In the genomic region with DNA sequence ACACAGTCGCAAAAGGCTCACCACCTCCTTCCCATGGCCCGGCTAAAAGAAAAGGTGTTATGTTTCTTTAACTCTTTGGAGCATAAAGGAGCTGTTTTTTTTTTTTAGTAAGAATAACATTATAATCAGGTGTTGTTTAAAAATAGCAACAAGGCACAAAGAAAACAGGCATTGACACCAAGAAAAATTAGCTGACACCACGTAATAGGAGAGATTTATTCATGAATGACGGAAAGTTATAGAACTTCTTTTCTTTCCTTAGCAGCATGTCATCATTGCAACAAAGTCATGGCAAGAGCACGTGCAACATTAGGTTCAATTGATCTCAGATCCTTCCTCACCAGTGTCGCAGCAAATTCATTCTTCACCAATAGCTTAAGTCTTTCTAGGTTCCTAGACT, we compare ENCODE assay signal across 34 cellular contexts.
"Had no signal": no experiment of that assay in that cellular context is flagged by ENCODE, and none has a peak within 500 bp of the region (broad histone marks: within the 10 kb centered on the region; RNA-seq: fewer than 3 reads in every experiment).

No MANE protein-coding gene starts in this region.

- FAIRE-seq: astrocyte, bronchial epithelial cell had no signal

- H3K9me3 ChIP-seq: adrenal gland, ascending aorta, body of pancreas, breast epithelium had no signal

- DNase-seq: activated effector memory CD4-positive, alpha-beta T cell treated with anti-CD3 and anti-CD28 coated beads, Interleukin-2, amount 50 U/mL, for 16 hours; activated effector memory CD4-positive, alpha-beta T cell treated with Interleukin-2 at 50 U/mL for 16 hours; activated gamma-delta T cell; activated gamma-delta T cell treated with Interleukin-2 at 50 U/mL for 16 hours; activated naive CD4-positive, alpha-beta T cell; activated naive CD4-positive, alpha-beta T cell treated with anti-CD3 and anti-CD28 coated beads for 36 hours; activated naive CD4-positive, alpha-beta T cell treated with anti-CD3 and anti-CD28 coated beads, Interleukin-2, amount 10 ng/mL, durations not matched to agents 7 days and 5 days; activated naive CD4-positive, alpha-beta T cell treated with anti-CD3 and anti-CD28 coated beads, Interleukin-2, amount 50 U/mL, for 16 hours; activated naive CD4-positive, alpha-beta T cell treated with Interleukin-2 at 50 U/mL for 16 hours; activated naive CD8-positive, alpha-beta T cell treated with anti-CD3 and anti-CD28 coated beads for 36 hours; activated naive CD8-positive, alpha-beta T cell treated with anti-CD3 and anti-CD28 coated beads, Interleukin-2, amount 10 ng/mL, durations not matched to agents 7 days and 5 days; activated naive CD8-positive, alpha-beta T cell treated with anti-CD3 and anti-CD28 coated beads, Interleukin-2, amount 50 U/mL, for 24 hours; activated T-cell treated with anti-CD3 and anti-CD28 coated beads, Interleukin-2, amount 50 U/mL, for 1 hour; activated T-cell treated with anti-CD3 and anti-CD28 coated beads, Interleukin-2, amount 50 U/mL, for 24 hours; activated T-cell treated with anti-CD3 and anti-CD28 coated beads, Interleukin-2, amount 50 U/mL, for 4 hours; activated T-cell treated with anti-CD3 and anti-CD28 coated beads, Interleukin-2, amount 50 U/mL, for 48 hours; activated T-cell treated with anti-CD3 and anti-CD28 coated beads, Interleukin-2, amount 50 U/mL, for 72 hours; adrenal gland; amniotic stem cell; amygdala; anterior cingulate cortex; aorta; body of pancreas; brain microvascular endothelial cell; caudate nucleus; central memory CD4-positive, alpha-beta T cell; cerebellar nuclear complex had no signal

- H3K4me1 ChIP-seq: adrenal gland, ascending aorta, body of pancreas, breast epithelium had no signal

- H3K4me3 ChIP-seq: adrenal gland, ascending aorta, body of pancreas, breast epithelium, cardiac muscle cell had no signal

- ATAC-seq: activated naive CD4-positive, alpha-beta T cell treated with anti-CD3 and anti-CD28 coated beads, Interleukin-2, amount 50 U/mL, for 72 hours; activated naive CD8-positive, alpha-beta T cell treated with anti-CD3 and anti-CD28 coated beads, Interleukin-2, amount 50 U/mL, for 24 hours; activated T-cell treated with anti-CD3 and anti-CD28 coated beads, Interleukin-2, amount 50 U/mL, for 4 hours; activated T-cell treated with anti-CD3 and anti-CD28 coated beads, Interleukin-2, amount 50 U/mL, for 72 hours; activated T-helper 17 cell treated with anti-CD3 and anti-CD28 coated beads, Interleukin-2, amount 50 U/mL, for 72 hours; body of pancreas had no signal

- H3K36me3 ChIP-seq: adrenal gland, ascending aorta, brain microvascular endothelial cell, breast epithelium, cardiac muscle cell had no signal

- H3K27me3 ChIP-seq: adrenal gland, ascending aorta, body of pancreas, brain microvascular endothelial cell, breast epithelium, cardiac muscle cell had no signal

- H3K27ac ChIP-seq: adrenal gland, ascending aorta, body of pancreas, brain microvascular endothelial cell, breast epithelium, cardiac muscle cell had no signal
